Comparison of ENCODE assay signal across 1 cellular context in genomic region chr22:31291716-31292644, GRCh38.
TF ChIP-seq lines count a peak whose summit lies in the region.

Gene PIK3IP1, minus strand, starts transcription at chr22:31292488. Its CDS starts 144 bp downstream, at chr22:31292344.

TF ChIP-seq in SK-N-SH, 30 proteins besides CTCF, POLR2A, EP300 and RAD21 (continued from another document):
- TF ChIP-seq USF2 (IDR thresholded peaks at IDR 0.05; ENCODE audit: borderline replicate concordance, low read depth, low read length) (no peak), EZH2phosphoT487 (IDR thresholded peaks at IDR 0.05; ENCODE audit: borderline replicate concordance, low read depth) (no peak), PBX3 (IDR thresholded peaks at IDR 0.05) (peak; percentile 22; the same call in 1 of the 2 replicates), NRF1 (IDR thresholded peaks at IDR 0.05; ENCODE audit: low read depth, low read length) (no peak), USF1 (IDR thresholded peaks at IDR 0.05; ENCODE audit: borderline replicate concordance, low read depth) (no peak), CHD2 (IDR thresholded peaks at IDR 0.05; ENCODE audit: low read length, partially characterized antibody) (peak; percentile 58), ZBTB33 (IDR thresholded peaks at IDR 0.05; ENCODE audit: borderline replicate concordance, low read depth) (no peak), RFX5 (IDR thresholded peaks at IDR 0.05; ENCODE audit: low read length) (no peak), GABPA (IDR thresholded peaks at IDR 0.05; ENCODE audit: low read depth) (no peak), RCOR1 (IDR thresholded peaks at IDR 0.05; ENCODE audit: low read length) (no peak), FOSL2 (IDR thresholded peaks at IDR 0.05; ENCODE audit: borderline replicate concordance, low read depth) (no peak), YY1 (IDR thresholded peaks at IDR 0.05; ENCODE audit: low read depth) (no peak), TEAD4 (IDR thresholded peaks at IDR 0.05; ENCODE audit: borderline replicate concordance, insufficient read depth) (no peak), TAF1 (IDR thresholded peaks at IDR 0.05; ENCODE audit: borderline replicate concordance, low read depth, low read length) (peak; percentile 58)
